In genomic region chr7:141737118-141737835, GRCh38 we compare ENCODE assay signal across 6 cellular contexts. TPM values are rescaled to one million over a fixed set of nuclear protein-coding genes. Genes with fewer than 3 reads are reported as not detected.
DNase-seq lines count a peak whose midpoint lies in the region; ATAC-seq and TF ChIP-seq lines count a peak whose summit lies in the region.

No MANE protein-coding gene starts in this region.

- no peak for TF ChIP-seq POLR2A in esophagus squamous epithelium (IDR thresholded peaks at IDR 0.05)

- peak overlapping the region; percentile 58 to 87 (median 76) for H3K4me3 ChIP-seq in esophagus squamous epithelium

- peak overlapping the region; percentile 85 to 91 (median 88) for H3K27ac ChIP-seq in esophagus squamous epithelium

- no peak for ATAC-seq in HG02852 (IDR thresholded peaks at IDR 0.05; ENCODE audit: unreplicated experiment)

- whole genome bisulfite sequencing in esophagus squamous epithelium, 2 donors = 52 to 55% methylated on average over 11 of the region's 11 CpGs

- no peaks in the 10 kb centered on the region for H3K9me3 Mint-ChIP-seq in stimulated activated naive CD8-positive, alpha-beta T cell treated with anti-CD3 and anti-CD28 coated beads, Interleukin-15, Interleukin-2, amounts not matched to agents 100 ng/mL and 50 ng/mL, for 24 hours

- H3K9me3 ChIP-seq in esophagus squamous epithelium = no peaks in the 10 kb centered on the region

- no peak for TF ChIP-seq CTCF in esophagus squamous epithelium (IDR thresholded peaks at IDR 0.05)

- H3K27ac Mint-ChIP-seq in stimulated activated naive CD8-positive, alpha-beta T cell treated with anti-CD3 and anti-CD28 coated beads, Interleukin-15, Interleukin-2, amounts not matched to agents 100 ng/mL and 50 ng/mL, for 24 hours = peak overlapping the region; percentile 100

- peaks cover 36% of the 10 kb centered on the region for H3K36me3 Mint-ChIP-seq in stimulated activated naive CD8-positive, alpha-beta T cell treated with anti-CD3 and anti-CD28 coated beads, Interleukin-15, Interleukin-2, amounts not matched to agents 100 ng/mL and 50 ng/mL, for 24 hours (ENCODE audit: low read depth)

- peak; percentile 24 for DNase-seq in H4 (ENCODE audit: low spot score)
- DNase-seq in SHP77 treated with DMSO at 0.1 percent for 48 hours (lab: John Stamatoyannopoulos, UW) = peak; percentile 33
- no peak for DNase-seq in esophagus squamous epithelium (lab: John Stamatoyannopoulos, UW)
- DNase-seq in C1 segment of cervical spinal cord (lab: John Stamatoyannopoulos, UW) = no peak

- peak overlapping the region; percentile 100 for H3K4me3 Mint-ChIP-seq in stimulated activated naive CD8-positive, alpha-beta T cell treated with anti-CD3 and anti-CD28 coated beads, Interleukin-15, Interleukin-2, amounts not matched to agents 100 ng/mL and 50 ng/mL, for 24 hours

- H3K4me1 Mint-ChIP-seq in stimulated activated naive CD8-positive, alpha-beta T cell treated with anti-CD3 and anti-CD28 coated beads, Interleukin-15, Interleukin-2, amounts not matched to agents 100 ng/mL and 50 ng/mL, for 24 hours (ENCODE audit: low read depth) = peaks cover 53% of the 10 kb centered on the region

- H3K4me1 ChIP-seq in esophagus squamous epithelium = peaks cover 6 to 37% (median 13%) of the 10 kb centered on the region in 3 donors

- H3K27me3 ChIP-seq in esophagus squamous epithelium = no peaks in the 10 kb centered on the region

- H3K27me3 Mint-ChIP-seq in stimulated activated naive CD8-positive, alpha-beta T cell treated with anti-CD3 and anti-CD28 coated beads, Interleukin-15, Interleukin-2, amounts not matched to agents 100 ng/mL and 50 ng/mL, for 24 hours = no peaks in the 10 kb centered on the region

- intact Hi-C loops in esophagus squamous epithelium (cut with DNase I) = loop anchor here (10.0 kb wide), 1 partner anchor 72 kb away; no protein-coding TSS in a partner anchor

- peaks cover 4 to 28% (median 6%) of the 10 kb centered on the region in 3 donors for H3K36me3 ChIP-seq in esophagus squamous epithelium

RNA-seq across cellular contexts. Expression of gene SSBP1, which starts 0.9 kb away (rescaled TPM):
- total RNA-seq in H4 (2014; rRNA removed; shearing (Covaris generic)) = 516 and 551 TPM in 2 replicates
- total RNA-seq in esophagus squamous epithelium = 100 to 1,000 TPM; 120 to 187 (median 146) TPM

RNA-seq across cellular contexts. Expression of gene TAS2R3, which starts 26.6 kb away (rescaled TPM):
- 0.08 TPM in 1 of 2 replicates, not detected in the other for total RNA-seq in H4 (2014; rRNA removed; shearing (Covaris generic))
- total RNA-seq in esophagus squamous epithelium = 1 to 10 TPM in 2 of 4 donors, under 1 TPM in 1, not detected in 1; 0.35 to 3.2 (median 2.7) TPM

RNA-seq across cellular contexts. Expression of gene WEE2, which starts 29.1 kb away (rescaled TPM):
- not detected in 2 replicates for total RNA-seq in H4 (2014; rRNA removed; shearing (Covaris generic))
- not detected for total RNA-seq in esophagus squamous epithelium

RNA-seq across cellular contexts. Expression of gene DENND11, which starts 35.3 kb away (rescaled TPM):
- 6.1 and 7.8 TPM in 2 replicates for total RNA-seq in H4 (2014; rRNA removed; shearing (Covaris generic))
- total RNA-seq in esophagus squamous epithelium = 10 to 100 TPM; 11.8 to 28.6 (median 14.2) TPM

RNA-seq across cellular contexts. Expression of gene TAS2R4, which starts 39.2 kb away (rescaled TPM):
- not detected in 2 replicates for total RNA-seq in H4 (2014; rRNA removed; shearing (Covaris generic))
- total RNA-seq in esophagus squamous epithelium = 1 to 10 TPM in 2 of 4 donors, under 1 TPM in 2; 0.18 to 3.1 (median 1.3) TPM

Comparison
In these comparisons a context has a peak if more than half of its experiments do, and no peak if none do; other contexts are left out.
1. DNase-seq: peak in H4 (single experiment) and SHP77 treated with DMSO at 0.1 percent for 48 hours (single experiment); none in esophagus squamous epithelium (single experiment) and C1 segment of cervical spinal cord (0 of 14).